In the genomic region with DNA sequence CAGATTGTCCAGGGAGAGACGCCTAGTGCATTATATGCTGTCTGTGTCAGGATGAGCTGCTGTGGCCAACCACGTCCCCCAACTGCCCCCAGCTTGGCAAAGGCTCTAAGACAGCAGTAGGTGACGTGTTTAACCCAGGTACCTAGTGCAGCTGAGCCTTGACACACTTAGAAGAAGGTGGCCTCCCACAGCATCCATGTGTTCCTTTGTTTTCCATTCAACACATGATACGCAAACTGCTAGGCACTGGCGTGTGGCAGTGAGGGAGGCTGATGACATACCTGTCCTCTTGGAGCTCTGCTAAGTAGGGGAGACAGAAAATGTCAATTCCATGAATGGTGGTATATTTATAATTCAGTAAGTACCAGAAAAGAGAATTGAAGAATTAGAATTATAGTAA, we compare ENCODE assay signal across 14 cellular contexts.
DNase-seq lines count a peak whose midpoint lies in the region; ATAC-seq and TF ChIP-seq lines count a peak whose summit lies in the region.
"Had no signal": no experiment of that assay in that cellular context is flagged by ENCODE, and none has a peak within 500 bp of the region (broad histone marks: within the 10 kb centered on the region; RNA-seq: fewer than 3 reads in every experiment).

No MANE protein-coding gene starts in this region.

- no CpG with 5 or more reads among the region's 5 CpGs for WGBS in mesendoderm (ENCODE audit: extremely low coverage, insufficient coverage, low lambda C conversion rate)

- no peaks in the 10 kb centered on the region for H3K79me1 ChIP-seq in mesendoderm (ENCODE audit: low read length)

- H4K8ac ChIP-seq in mesendoderm (ENCODE audit: low read depth, low read length) = no peak overlapping the region

- peak overlapping the region; percentile 77 for H2AK5ac ChIP-seq in mesendoderm (ENCODE audit: low read length)

- H3K27me3 ChIP-seq in cardiac muscle cell = no peaks in the 10 kb centered on the region
- H3K27me3 ChIP-seq in right atrium auricular region = no peaks in the 10 kb centered on the region
- no peaks in the 10 kb centered on the region for H3K27me3 ChIP-seq in mesendoderm (ENCODE audit: insufficient read depth, low read length, poor library complexity)

- DNase-seq in cardiac muscle cell (ENCODE audit: low read depth in 1 of 2, low spot score in 1 of 2) = no peak
- no peak for DNase-seq in right atrium auricular region (ENCODE audit: low spot score)
- DNase-seq in central memory CD8-positive, alpha-beta T cell (ENCODE audit: low spot score in 2 of 2) = no peak
- DNase-seq in mesendoderm = no peak
- no peak for DNase-seq in stimulated activated naive B cell treated with anti-CD40 and anti-IgM and Interleukin-4, amounts not matched to agents 10 μg/mL and 1 μg/mL and 100 μg/mL, for 72 hours
- no peak for DNase-seq in effector CD4-positive, alpha-beta T cell
- DNase-seq in C1 segment of cervical spinal cord (lab: John Stamatoyannopoulos, UW) = no peak
- DNase-seq in cortex of kidney (lab: John Stamatoyannopoulos, UW) = no peak
- DNase-seq: CD4-positive, CD25-positive, alpha-beta regulatory T cell; DMS79; GM23248 had no signal

- H3K56ac ChIP-seq in mesendoderm (ENCODE audit: low read length) = no peak overlapping the region

- H3K4ac ChIP-seq in mesendoderm (ENCODE audit: low read depth, low read length) = no peak overlapping the region

- H3K9me3 Mint-ChIP-seq in central memory CD8-positive, alpha-beta T cell = no peaks in the 10 kb centered on the region
- H3K9me3 Mint-ChIP-seq in stimulated activated naive B cell treated with anti-CD40 and anti-IgM and Interleukin-4, amounts not matched to agents 10 μg/mL and 1 μg/mL and 100 μg/mL, for 72 hours = no peaks in the 10 kb centered on the region

- no peaks in the 10 kb centered on the region for H3K79me2 ChIP-seq in mesendoderm (ENCODE audit: control insufficient read depth, insufficient read depth, low read length)

- H3K4me3 ChIP-seq in cardiac muscle cell (no peak overlapping the region), right atrium auricular region (no peak overlapping the region), mesendoderm (ENCODE audit: low read length) (no peak overlapping the region)
- H3K4me3 ChIP-seq: GM23248, HAP-1 had no signal

- H3K36me3 Mint-ChIP-seq in central memory CD8-positive, alpha-beta T cell (ENCODE audit: insufficient read depth) = peaks cover 5% of the 10 kb centered on the region
- H3K36me3 Mint-ChIP-seq in stimulated activated naive B cell treated with anti-CD40 and anti-IgM and Interleukin-4, amounts not matched to agents 10 μg/mL and 1 μg/mL and 100 μg/mL, for 72 hours = peaks cover 0 to 3% of the 10 kb centered on the region in 2 donors

- H3K4me2 ChIP-seq in mesendoderm (ENCODE audit: low read length) = no peak overlapping the region

- peaks cover 41% of the 10 kb centered on the region for H3K4me1 Mint-ChIP-seq in central memory CD8-positive, alpha-beta T cell
- H3K4me1 Mint-ChIP-seq in stimulated activated naive B cell treated with anti-CD40 and anti-IgM and Interleukin-4, amounts not matched to agents 10 μg/mL and 1 μg/mL and 100 μg/mL, for 72 hours = peaks cover 16 to 35% of the 10 kb centered on the region in 2 donors

- H3K27me3 Mint-ChIP-seq in central memory CD8-positive, alpha-beta T cell = no peaks in the 10 kb centered on the region
- H3K27me3 Mint-ChIP-seq in stimulated activated naive B cell treated with anti-CD40 and anti-IgM and Interleukin-4, amounts not matched to agents 10 μg/mL and 1 μg/mL and 100 μg/mL, for 72 hours = no peaks in the 10 kb centered on the region
- H3K27me3 Mint-ChIP-seq: CD4-positive, CD25-positive, alpha-beta regulatory T cell had no signal

- H4K5ac ChIP-seq in mesendoderm (ENCODE audit: low read length) = no peak overlapping the region

- no peak overlapping the region for H3K4me3 Mint-ChIP-seq in central memory CD8-positive, alpha-beta T cell
- H3K4me3 Mint-ChIP-seq in stimulated activated naive B cell treated with anti-CD40 and anti-IgM and Interleukin-4, amounts not matched to agents 10 μg/mL and 1 μg/mL and 100 μg/mL, for 72 hours = no peak overlapping the region
- H3K4me3 Mint-ChIP-seq: CD4-positive, CD25-positive, alpha-beta regulatory T cell had no signal

- no peak overlapping the region for H3K9ac ChIP-seq in mesendoderm (ENCODE audit: low read length)
- H3K9ac ChIP-seq: GM23248 had no signal

- no peak overlapping the region for H2BK120ac ChIP-seq in mesendoderm (ENCODE audit: low read depth, low read length)

- TF ChIP-seq CTCF in cardiac muscle cell (IDR thresholded peaks at IDR 0.05; ENCODE audit: low read depth, low read length) (no peak), right atrium auricular region (IDR thresholded peaks at IDR 0.05) (no peak)

- H3K9me3 ChIP-seq in cardiac muscle cell (ENCODE audit: low read depth) (no peaks in the 10 kb centered on the region), right atrium auricular region (no peaks in the 10 kb centered on the region)
- H3K9me3 ChIP-seq: HAP-1 had no signal

- H2BK5ac ChIP-seq in mesendoderm (ENCODE audit: low read length) = no peak overlapping the region

- no peak overlapping the region for H3K18ac ChIP-seq in mesendoderm (ENCODE audit: low read length)

- peak overlapping the region; percentile 29 for H3K27ac Mint-ChIP-seq in central memory CD8-positive, alpha-beta T cell (ENCODE audit: low read depth)
- peak overlapping the region; percentile 70 for H3K27ac Mint-ChIP-seq in stimulated activated naive B cell treated with anti-CD40 and anti-IgM and Interleukin-4, amounts not matched to agents 10 μg/mL and 1 μg/mL and 100 μg/mL, for 72 hours
- H3K27ac Mint-ChIP-seq: CD4-positive, CD25-positive, alpha-beta regulatory T cell had no signal

- H3K27ac ChIP-seq in cardiac muscle cell = peak overlapping the region; percentile 19
- no peak overlapping the region for H3K27ac ChIP-seq in right atrium auricular region
- no peak overlapping the region for H3K27ac ChIP-seq in mesendoderm (ENCODE audit: low read depth, low read length)
- H3K27ac ChIP-seq: 22Rv1, GM23248 had no signal

- no peak overlapping the region for H2BK15ac ChIP-seq in mesendoderm (replicated peaks; ENCODE audit: low read depth)

- no peak overlapping the region for H3K23ac ChIP-seq in mesendoderm (ENCODE audit: low read length)

- H3K4me1 ChIP-seq in cardiac muscle cell (ENCODE audit: low read depth) = peaks cover 27% of the 10 kb centered on the region
- peaks cover 0 to 51% of the 10 kb centered on the region in 2 donors for H3K4me1 ChIP-seq in right atrium auricular region
- no peaks in the 10 kb centered on the region for H3K4me1 ChIP-seq in mesendoderm (ENCODE audit: control insufficient read depth, low read depth, low read length)

- ATAC-seq in central memory CD8-positive, alpha-beta T cell (replicated peaks; ENCODE audit: extremely low read depth, poor library complexity, severe bottlenecking) = no peak
- ATAC-seq in stimulated activated naive B cell treated with anti-CD40 and anti-IgM and Interleukin-4, amounts not matched to agents 10 μg/mL and 1 μg/mL and 100 μg/mL, for 72 hours (replicated peaks) = no peak
- ATAC-seq: HepG2 had no signal

- H3K36me3 ChIP-seq in cardiac muscle cell = no peaks in the 10 kb centered on the region
- H3K36me3 ChIP-seq in right atrium auricular region = no peaks in the 10 kb centered on the region
- no peaks in the 10 kb centered on the region for H3K36me3 ChIP-seq in mesendoderm (ENCODE audit: control insufficient read depth, insufficient read depth, low read length)
- H3K36me3 ChIP-seq: HAP-1 had no signal
